In genomic region chr1:201917362-201918033, GRCh38 we compare ENCODE assay signal across 11 cellular contexts. TPM values are rescaled to one million over a fixed set of nuclear protein-coding genes. Genes with fewer than 3 reads are reported as not detected.
DNase-seq lines count a peak whose midpoint lies in the region; ATAC-seq, FAIRE-seq and TF ChIP-seq lines count a peak whose summit lies in the region.
"Had no signal": no experiment of that assay in that cellular context is flagged by ENCODE, and none has a peak within 500 bp of the region (broad histone marks: within the 10 kb centered on the region; RNA-seq: fewer than 3 reads in every experiment).

No MANE protein-coding gene starts in this region.

- in situ Hi-C loops in K562 (cut with MboI): no loop called here

- peak; percentile 83 for DNase-seq in GM03348 (ENCODE audit: low spot score)
- peak in 3 of 4 experiments; percentile 26 to 45 (median 41) for DNase-seq in K562 (ENCODE audit: extremely low read depth in 1 of 4, low spot score in 3 of 4)
- no peak for DNase-seq in right atrium auricular region (ENCODE audit: low spot score)
- DNase-seq in skeletal muscle cell (ENCODE audit: low read depth): peak; percentile 74
- no peak for DNase-seq in NCI-H1048 (lab: John Stamatoyannopoulos, UW)
- DNase-seq: DND-41; foreskin melanocyte; stimulated activated CD4-positive, alpha-beta T cell treated with anti-CD3 and anti-CD28 coated beads, Interleukin-4, amount 100 ng/mL, for 24 hours had no signal

- H3K4me3 ChIP-seq in K562 (no peak overlapping the region), right atrium auricular region (no peak overlapping the region), skeletal muscle cell (ENCODE audit: low read depth, low read length) (no peak overlapping the region)

- CTCF ChIA-PET in K562 (lab: Yijun Ruan, JAX; ENCODE audit: low intra/inter-chr PET ratio): interaction anchor here (0.9 kb wide), 1 partner anchor 55 kb away, joined by 4 read pairs; no protein-coding TSS in a partner anchor

- TF ChIP-seq CTCF in K562 (IDR thresholded peaks at IDR 0.05 in 2 of 3, conservative IDR thresholded peaks at IDR 0.05 in 1 of 3; ENCODE audit: insufficient read depth in 2 of 3, low read depth in 1 of 3, low read length in 3 of 3): no peak; a peak in 1 of 6 replicates
- no peak for TF ChIP-seq CTCF in right atrium auricular region (IDR thresholded peaks at IDR 0.05)

- POLR2A ChIA-PET in K562 (lab: Yijun Ruan, JAX): interaction anchor here (0.7 to 1.6 kb wide), 8 partner anchors 12 to 493 kb away, joined by 3 to 6 read pairs (median 5); partner anchors contain the start of gene LMOD1

- H3K9ac ChIP-seq in K562 (ENCODE audit: insufficient read depth in 1 of 2, low read depth in 2 of 2, low read length in 2 of 2): peak overlapping the region in 1 of 2 experiments; percentile 8; a peak in 1 of 4 replicates

- no peak; a peak in 1 of 4 replicates for TF ChIP-seq RAD21 in K562 (CRISPR knock-in tag; conservative IDR thresholded peaks at IDR 0.05 in 1 of 2, IDR thresholded peaks at IDR 0.05 in 1 of 2)

- H3K9me1 ChIP-seq in K562 (ENCODE audit: control insufficient read depth, insufficient read depth, low read length): no peaks in the 10 kb centered on the region

- no peak for TF ChIP-seq EP300 in K562 (IDR thresholded peaks at IDR 0.05; ENCODE audit: low read length)

- no TSS peak for BruUV-seq in K562 (replicated peaks; lab: Mats Ljungman, UMichigan)

- H3K27me3 ChIP-seq in K562 (ENCODE audit: control insufficient read depth in 2 of 2, insufficient read depth in 2 of 2, low read length in 2 of 2) (no peaks in the 10 kb centered on the region), right atrium auricular region (no peaks in the 10 kb centered on the region)

- no peak for TF ChIP-seq POLR2A in K562 (conservative IDR thresholded peaks at IDR 0.05)

- WGBS in K562 (ENCODE audit: insufficient coverage, low coverage, missing lambda C conversion rate): 54% methylated on average over 7 of the region's 7 CpGs

- intact Hi-C loops in K562 (cut with micrococcal nuclease): loop anchor here (2.0 kb wide), 1 partner anchor 37 kb away; the partner anchor contains the start of gene TIMM17A

- H3K9me3 ChIP-seq in K562 (replicated peaks; ENCODE audit: control insufficient read depth, insufficient read depth, low read depth, low read length) (no peaks in the 10 kb centered on the region), right atrium auricular region (no peaks in the 10 kb centered on the region)

- ATAC-seq in K562 (peak; percentile 45), HG02623 (IDR thresholded peaks at IDR 0.05; ENCODE audit: unreplicated experiment) (no peak), GM18520 (IDR thresholded peaks at IDR 0.05; ENCODE audit: unreplicated experiment) (no peak), GM18868 (IDR thresholded peaks at IDR 0.05; ENCODE audit: unreplicated experiment) (no peak)

- no peak for FAIRE-seq in K562 (lab: Jason Lieb, UNC)

- H3K36me3 ChIP-seq in K562 (ENCODE audit: control insufficient read depth, insufficient read depth, low read length) (no peaks in the 10 kb centered on the region), right atrium auricular region (no peaks in the 10 kb centered on the region)

- H3K79me2 ChIP-seq in K562 (ENCODE audit: control insufficient read depth, insufficient read depth, low read length): no peaks in the 10 kb centered on the region

- H3K4me1 ChIP-seq in K562 (replicated peaks in 1 of 2; ENCODE audit: control insufficient read depth in 2 of 2, insufficient read depth in 2 of 2, low read length in 2 of 2): peaks cover 15 to 25% of the 10 kb centered on the region in 2 experiments
- peaks cover 0 to 46% of the 10 kb centered on the region in 2 donors for H3K4me1 ChIP-seq in right atrium auricular region

- peak overlapping the region; percentile 66 for H2AFZ ChIP-seq in K562 (ENCODE audit: low read depth, low read length)

- no peak overlapping the region for H3K4me2 ChIP-seq in K562 (ENCODE audit: insufficient read depth, low read length)

- H3K27ac ChIP-seq in K562 (ENCODE audit: extremely low read depth, low read depth, low read length): no peak overlapping the region
- peak overlapping the region; percentile 77 to 79 for H3K27ac ChIP-seq in right atrium auricular region

- H4K20me1 ChIP-seq in K562 (replicated peaks; ENCODE audit: control insufficient read depth, insufficient read depth, low read length): no peaks in the 10 kb centered on the region

TF ChIP-seq in K562, 482 proteins besides CTCF, POLR2A, EP300 and RAD21 (continues in another document):
- no peak for TF ChIP-seq PTRF (tag; IDR thresholded peaks at IDR 0.05)

RNA-seq across cellular contexts. Expression of gene SHISA4, which starts 28.8 kb away (rescaled TPM):
- total RNA-seq in K562 (2011; cell fraction: chromatin; rRNA removed; ENCODE audit: low replicate concordance): 0.74 and 2.5 TPM in 2 replicates
- 1.8 and 3.3 TPM in 2 replicates for total RNA-seq in K562 (2011; cell fraction: nucleolus; rRNA removed)
- total RNA-seq in K562 (2011; cell fraction: nucleoplasm; rRNA removed): 2.2 and 3.8 TPM in 2 replicates
- 0.68 and 1.0 TPM in 2 replicates for total RNA-seq in K562 (2014; rRNA removed)
- 0.15 TPM in 1 of 2 replicates, not detected in the other for total RNA-seq in K562 (2014; rRNA removed; fragmentation: Illumina TruSeq; extraction: Trizol)
- total RNA-seq in K562 (2015; rRNA removed; fragmentation: Illumina TruSeq; extraction: Trizol): 0.19 and 0.43 TPM in 2 replicates
- 0.40 and 0.84 TPM in 2 replicates for total RNA-seq in K562 (2021)
- polyA plus RNA-seq in K562 (2011; rRNA removed): 0.95 and 1.2 TPM in 2 replicates
- polyA plus RNA-seq in K562 (2011; cell fraction: cytosol; rRNA removed): 1.3 and 5.2 TPM in 2 replicates
- polyA plus RNA-seq in K562 (2011; cell fraction: nucleus; rRNA removed): 1.3 and 4.0 TPM in 2 replicates
- polyA plus RNA-seq in K562 (2012): 0.74 and 2.6 TPM in 2 replicates
- 0.27 and 0.75 TPM in 2 replicates for polyA plus RNA-seq in K562 (2014; fragmentation: Illumina TruSeq; extraction: Trizol)
- not detected for polyA plus RNA-seq in K562 (2014; fragmentation: Nextera tagmentation; extraction: Ambion mirVana)
- polyA plus RNA-seq in K562 (2014; rRNA removed): 0.73 and 0.81 TPM in 2 replicates
- polyA minus RNA-seq in K562 (2011; rRNA and poly(A)+ RNA removed): 0.21 and 1.1 TPM in 2 replicates
- not detected in 2 replicates for polyA minus RNA-seq in K562 (2011; cell fraction: cytosol; rRNA and poly(A)+ RNA removed)
- 0.54 and 1.1 TPM in 2 replicates for polyA minus RNA-seq in K562 (2011; cell fraction: nucleus; rRNA and poly(A)+ RNA removed)
- total RNA-seq in right atrium auricular region: 100 to 1,000 TPM in 1 of 2 donors, 10 to 100 TPM in 1; 74.2 to 176 TPM

RNA-seq across cellular contexts. Expression of gene LMOD1, which starts 28.9 kb away (rescaled TPM):
- total RNA-seq in K562 (2011; cell fraction: chromatin; rRNA removed; ENCODE audit: low replicate concordance): 0.65 and 1.6 TPM in 2 replicates
- 1.4 and 1.7 TPM in 2 replicates for total RNA-seq in K562 (2011; cell fraction: nucleolus; rRNA removed)
- total RNA-seq in K562 (2011; cell fraction: nucleoplasm; rRNA removed): 0.92 and 1.5 TPM in 2 replicates
- 0.54 and 0.69 TPM in 2 replicates for total RNA-seq in K562 (2014; rRNA removed)
- total RNA-seq in K562 (2014; rRNA removed; fragmentation: Illumina TruSeq; extraction: Trizol): 0.16 and 0.22 TPM in 2 replicates
- 0.15 and 0.22 TPM in 2 replicates for total RNA-seq in K562 (2015; rRNA removed; fragmentation: Illumina TruSeq; extraction: Trizol)
- 0.42 and 0.54 TPM in 2 replicates for total RNA-seq in K562 (2021)
- polyA plus RNA-seq in K562 (2011; rRNA removed): 0.28 and 0.43 TPM in 2 replicates
- 0.24 and 0.48 TPM in 2 replicates for polyA plus RNA-seq in K562 (2011; cell fraction: cytosol; rRNA removed)
- polyA plus RNA-seq in K562 (2011; cell fraction: nucleus; rRNA removed): 0.65 and 1.5 TPM in 2 replicates
- polyA plus RNA-seq in K562 (2012): 0.33 and 0.69 TPM in 2 replicates
- polyA plus RNA-seq in K562 (2014; fragmentation: Illumina TruSeq; extraction: Trizol): 0.40 and 0.45 TPM in 2 replicates
- under 1 TPM in 1 of 2 experiments, not detected in 1; 0.03 TPM for polyA plus RNA-seq in K562 (2014; fragmentation: Nextera tagmentation; extraction: Ambion mirVana)
- 0.33 and 0.39 TPM in 2 replicates for polyA plus RNA-seq in K562 (2014; rRNA removed)
- polyA minus RNA-seq in K562 (2011; rRNA and poly(A)+ RNA removed): 0.27 and 0.60 TPM in 2 replicates
- 0.38 TPM in 1 of 2 replicates, not detected in the other for polyA minus RNA-seq in K562 (2011; cell fraction: cytosol; rRNA and poly(A)+ RNA removed)
- polyA minus RNA-seq in K562 (2011; cell fraction: nucleus; rRNA and poly(A)+ RNA removed): 0.56 and 0.81 TPM in 2 replicates
- 10 to 100 TPM; 31.4 to 42.2 TPM for total RNA-seq in right atrium auricular region

RNA-seq across cellular contexts. Expression of gene TIMM17A, which starts 37.8 kb away (rescaled TPM):
- total RNA-seq in K562 (2011; cell fraction: chromatin; rRNA removed; ENCODE audit: low replicate concordance): 89.8 and 171 TPM in 2 replicates
- total RNA-seq in K562 (2011; cell fraction: nucleolus; rRNA removed): 62.5 and 62.7 TPM in 2 replicates
- total RNA-seq in K562 (2011; cell fraction: nucleoplasm; rRNA removed): 108 and 147 TPM in 2 replicates
- 116 and 131 TPM in 2 replicates for total RNA-seq in K562 (2014; rRNA removed)
- total RNA-seq in K562 (2014; rRNA removed; fragmentation: Illumina TruSeq; extraction: Trizol): 226 and 256 TPM in 2 replicates
- total RNA-seq in K562 (2015; rRNA removed; fragmentation: Illumina TruSeq; extraction: Trizol): 158 and 173 TPM in 2 replicates
- 179 and 180 TPM in 2 replicates for total RNA-seq in K562 (2021)
- 197 and 262 TPM in 2 replicates for polyA plus RNA-seq in K562 (2011; rRNA removed)
- polyA plus RNA-seq in K562 (2011; cell fraction: cytosol; rRNA removed): 61.6 and 97.5 TPM in 2 replicates
- polyA plus RNA-seq in K562 (2011; cell fraction: nucleus; rRNA removed): 58.4 and 74.7 TPM in 2 replicates
- 85.8 and 148 TPM in 2 replicates for polyA plus RNA-seq in K562 (2012)
- polyA plus RNA-seq in K562 (2014; fragmentation: Illumina TruSeq; extraction: Trizol): 146 and 154 TPM in 2 replicates
- polyA plus RNA-seq in K562 (2014; fragmentation: Nextera tagmentation; extraction: Ambion mirVana): 100 to 1,000 TPM; 676 to 744 TPM
- 155 and 178 TPM in 2 replicates for polyA plus RNA-seq in K562 (2014; rRNA removed)
- 94.8 and 116 TPM in 2 replicates for polyA minus RNA-seq in K562 (2011; rRNA and poly(A)+ RNA removed)
- 31.9 and 42.0 TPM in 2 replicates for polyA minus RNA-seq in K562 (2011; cell fraction: cytosol; rRNA and poly(A)+ RNA removed)
- 29.8 and 43.9 TPM in 2 replicates for polyA minus RNA-seq in K562 (2011; cell fraction: nucleus; rRNA and poly(A)+ RNA removed)
- 10 to 100 TPM; 42.7 to 59.1 TPM for total RNA-seq in right atrium auricular region

Comparison
In these comparisons a context has a peak if more than half of its experiments do, and no peak if none do; other contexts are left out.
1. DNase-seq: peak in GM03348 (single experiment), K562 (3 of 4) and skeletal muscle cell (single experiment); none in right atrium auricular region (single experiment) and NCI-H1048 (single experiment).
2. RNA of gene SHISA4, which starts 28.8 kb away (total RNA-seq): 74.2 to 176 TPM in right atrium auricular region; 0.15 to 3.8 TPM in K562; every median in the first group is over 10 times any median in the second.
3. RNA of gene LMOD1, which starts 28.9 kb away (total RNA-seq): 31.4 to 42.2 TPM in right atrium auricular region; 0.15 to 1.7 TPM in K562; every median in the first group is over 10 times any median in the second.